8 cellular contexts compared by ENCODE assay signal in genomic region chr13:26698392-26699196, GRCh38.
DNase-seq lines count a peak whose midpoint lies in the region; ATAC-seq and TF ChIP-seq lines count a peak whose summit lies in the region.

No MANE protein-coding gene starts in this region.

- H3K4me3 ChIP-seq in Karpas-422 (ENCODE audit: low read length) (no peak overlapping the region), foreskin fibroblast (ENCODE audit: low read depth in 1 of 2, low read length in 2 of 2) (peak overlapping the region in 1 of 2 donors; percentile 36)

- DNase-seq in NCI-H2081 (lab: John Stamatoyannopoulos, UW) (peak; percentile 57 to 78), NCI-H2081 treated with DMSO at 0.1 percent for 48 hours (lab: John Stamatoyannopoulos, UW) (no peak), Karpas-422 (peak; percentile 89), RPMI8226 (peak; percentile 68), foreskin fibroblast (peak; percentile 80 to 95), nucleus accumbens (lab: John Stamatoyannopoulos, UW) (peak in 52 of 56 donors; percentile 19 to 92 (median 74)), substantia nigra (lab: John Stamatoyannopoulos, UW) (peak in 46 of 49 donors; percentile 10 to 85 (median 69))

- no peak overlapping the region for H3K9ac ChIP-seq in Karpas-422 (ENCODE audit: low read length)

- H3K27me3 ChIP-seq in Karpas-422 (ENCODE audit: low read length): no peaks in the 10 kb centered on the region

- no peaks in the 10 kb centered on the region for H3K9me3 ChIP-seq in Karpas-422 (ENCODE audit: low read length)

- no peak overlapping the region for H3K27ac Mint-ChIP-seq in activated T-helper 17 cell treated with anti-CD3 and anti-CD28 coated beads, Interleukin-2, amount 50 U/mL, for 72 hours

- H3K9me2 ChIP-seq in Karpas-422 (replicated peaks; ENCODE audit: insufficient read depth, low read length): no peaks in the 10 kb centered on the region

- no peaks in the 10 kb centered on the region for H3K4me1 ChIP-seq in Karpas-422 (ENCODE audit: low read length)

- peaks cover 3% of the 10 kb centered on the region for H3K27me3 Mint-ChIP-seq in activated T-helper 17 cell treated with anti-CD3 and anti-CD28 coated beads, Interleukin-2, amount 50 U/mL, for 72 hours

- H4K20me1 ChIP-seq in Karpas-422 (ENCODE audit: insufficient read depth, low read depth, low read length): no peaks in the 10 kb centered on the region

- H2AFZ ChIP-seq in Karpas-422 (ENCODE audit: low read length): no peak overlapping the region

- peak; percentile 76 for ATAC-seq in activated T-helper 17 cell treated with anti-CD3 and anti-CD28 coated beads, Interleukin-2, amount 50 U/mL, for 72 hours (replicated peaks)

- no peaks in the 10 kb centered on the region for H3K79me2 ChIP-seq in Karpas-422 (ENCODE audit: low read length)

- TF ChIP-seq CTCF in foreskin fibroblast (IDR thresholded peaks at IDR 0.05; ENCODE audit: low read depth, low read length): peak; percentile 90

- H3K36me3 ChIP-seq in Karpas-422 (ENCODE audit: insufficient read depth, low read length): no peaks in the 10 kb centered on the region

- no peaks in the 10 kb centered on the region for H3K4me1 Mint-ChIP-seq in activated T-helper 17 cell treated with anti-CD3 and anti-CD28 coated beads, Interleukin-2, amount 50 U/mL, for 72 hours

- H3K4me3 Mint-ChIP-seq in activated T-helper 17 cell treated with anti-CD3 and anti-CD28 coated beads, Interleukin-2, amount 50 U/mL, for 72 hours: no peak overlapping the region

- no peaks in the 10 kb centered on the region for H3K9me3 Mint-ChIP-seq in activated T-helper 17 cell treated with anti-CD3 and anti-CD28 coated beads, Interleukin-2, amount 50 U/mL, for 72 hours

- no peak overlapping the region for H3K4me2 ChIP-seq in Karpas-422 (ENCODE audit: low read depth, low read length, poor library complexity, severe bottlenecking)

- no peaks in the 10 kb centered on the region for H3K36me3 Mint-ChIP-seq in activated T-helper 17 cell treated with anti-CD3 and anti-CD28 coated beads, Interleukin-2, amount 50 U/mL, for 72 hours (ENCODE audit: low read depth)

- H3K27ac ChIP-seq in Karpas-422 (ENCODE audit: low read length) (no peak overlapping the region), substantia nigra (ENCODE audit: low read depth, low read length, poor library complexity, severe bottlenecking) (no peak overlapping the region)
